Comparison of ENCODE assay signal across 1 cellular context in the genomic region with DNA sequence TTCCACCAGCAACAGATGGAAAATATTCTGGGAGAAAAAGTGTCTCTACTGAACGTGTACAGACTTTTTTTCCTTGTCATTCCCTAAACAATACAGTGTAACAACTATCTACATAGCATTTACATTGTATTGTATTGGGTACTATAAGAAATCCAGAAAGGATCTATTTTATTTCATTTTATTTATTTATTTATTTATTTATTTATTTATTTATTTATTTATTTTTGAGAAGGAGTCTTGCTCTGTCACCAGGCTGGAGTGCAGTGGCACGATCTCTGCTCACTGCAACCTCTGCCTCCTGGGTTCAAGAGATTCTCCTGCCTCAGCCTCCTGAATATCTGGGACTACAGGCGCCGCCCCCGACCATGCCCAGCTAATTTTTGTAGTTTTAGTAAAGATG.
TF ChIP-seq lines count a peak whose summit lies in the region.

No MANE protein-coding gene starts in this region.

TF ChIP-seq in WTC11, 78 proteins besides CTCF, POLR2A, EP300 and RAD21:
- peak; percentile 51; the same call in 1 of the 2 replicates for TF ChIP-seq HMGA2 (CRISPR knock-in tag; IDR thresholded peaks at IDR 0.05)
